ENCODE assay signal across 1 cellular context in the genomic region with DNA sequence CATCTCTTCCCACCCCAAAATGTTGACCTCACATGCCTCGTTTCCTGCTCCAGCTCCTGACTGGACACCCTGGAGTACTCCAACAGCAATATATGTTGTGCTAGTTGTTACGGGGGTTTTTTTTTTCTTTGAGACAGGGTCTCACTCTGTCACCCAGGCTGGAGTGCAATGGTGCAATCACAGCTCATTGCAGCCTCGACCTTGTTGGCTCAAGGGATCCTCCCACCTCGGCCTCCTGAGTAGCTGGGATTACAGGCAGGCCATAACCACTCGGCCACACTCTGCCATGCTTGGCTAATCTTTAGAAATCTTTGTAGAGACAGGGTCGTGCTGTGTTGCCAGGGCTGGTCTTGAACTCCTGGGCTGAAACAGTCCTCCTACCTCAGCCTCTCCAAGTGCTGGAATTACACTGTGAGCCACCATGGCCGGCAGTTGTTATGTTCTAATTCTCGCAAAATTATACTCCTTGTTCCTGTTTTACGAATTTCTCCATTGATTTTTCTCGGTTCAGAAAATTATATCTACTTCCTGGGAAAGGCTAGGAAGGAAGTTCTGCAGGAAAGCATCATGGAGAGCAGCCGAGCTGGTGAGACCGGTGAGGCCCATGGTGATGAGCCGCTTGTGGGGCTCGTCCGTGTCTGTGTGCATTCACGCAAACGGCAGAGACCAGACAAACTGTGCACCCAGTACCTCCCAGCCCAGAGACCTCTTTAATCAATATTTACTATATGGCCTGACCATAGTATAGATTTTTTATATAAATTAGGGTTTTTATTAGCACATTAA.
TF ChIP-seq lines count a peak whose summit lies in the region.

No MANE protein-coding gene starts in this region.

TF ChIP-seq in H1, 55 proteins besides CTCF, POLR2A, EP300 and RAD21 (continued from another document):
- no peak for TF ChIP-seq BRCA1 (IDR thresholded peaks at IDR 0.05; ENCODE audit: low read depth, low read length)
- TF ChIP-seq, protein P1, sequence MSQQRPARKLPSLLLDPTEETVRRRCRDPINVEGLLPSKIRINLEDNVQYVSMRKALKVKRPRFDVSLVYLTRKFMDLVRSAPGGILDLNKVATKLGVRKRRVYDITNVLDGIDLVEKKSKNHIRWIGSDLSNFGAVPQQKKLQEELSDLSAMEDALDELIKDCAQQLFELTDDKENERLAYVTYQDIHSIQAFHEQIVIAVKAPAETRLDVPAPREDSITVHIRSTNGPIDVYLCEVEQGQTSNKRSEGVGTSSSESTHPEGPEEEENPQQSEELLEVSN (IDR thresholded peaks at IDR 0.05), result no peak
- TF ChIP-seq NRF1 (IDR thresholded peaks at IDR 0.05; ENCODE audit: low read depth, low read length), result no peak
- TF ChIP-seq, protein P2, sequence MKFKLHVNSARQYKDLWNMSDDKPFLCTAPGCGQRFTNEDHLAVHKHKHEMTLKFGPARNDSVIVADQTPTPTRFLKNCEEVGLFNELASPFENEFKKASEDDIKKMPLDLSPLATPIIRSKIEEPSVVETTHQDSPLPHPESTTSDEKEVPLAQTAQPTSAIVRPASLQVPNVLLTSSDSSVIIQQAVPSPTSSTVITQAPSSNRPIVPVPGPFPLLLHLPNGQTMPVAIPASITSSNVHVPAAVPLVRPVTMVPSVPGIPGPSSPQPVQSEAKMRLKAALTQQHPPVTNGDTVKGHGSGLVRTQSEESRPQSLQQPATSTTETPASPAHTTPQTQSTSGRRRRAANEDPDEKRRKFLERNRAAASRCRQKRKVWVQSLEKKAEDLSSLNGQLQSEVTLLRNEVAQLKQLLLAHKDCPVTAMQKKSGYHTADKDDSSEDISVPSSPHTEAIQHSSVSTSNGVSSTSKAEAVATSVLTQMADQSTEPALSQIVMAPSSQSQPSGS (IDR thresholded peaks at IDR 0.05; ENCODE audit: low read length), result no peak
- TF ChIP-seq CHD2 (IDR thresholded peaks at IDR 0.05; ENCODE audit: low read length), result no peak
